In the genomic region with DNA sequence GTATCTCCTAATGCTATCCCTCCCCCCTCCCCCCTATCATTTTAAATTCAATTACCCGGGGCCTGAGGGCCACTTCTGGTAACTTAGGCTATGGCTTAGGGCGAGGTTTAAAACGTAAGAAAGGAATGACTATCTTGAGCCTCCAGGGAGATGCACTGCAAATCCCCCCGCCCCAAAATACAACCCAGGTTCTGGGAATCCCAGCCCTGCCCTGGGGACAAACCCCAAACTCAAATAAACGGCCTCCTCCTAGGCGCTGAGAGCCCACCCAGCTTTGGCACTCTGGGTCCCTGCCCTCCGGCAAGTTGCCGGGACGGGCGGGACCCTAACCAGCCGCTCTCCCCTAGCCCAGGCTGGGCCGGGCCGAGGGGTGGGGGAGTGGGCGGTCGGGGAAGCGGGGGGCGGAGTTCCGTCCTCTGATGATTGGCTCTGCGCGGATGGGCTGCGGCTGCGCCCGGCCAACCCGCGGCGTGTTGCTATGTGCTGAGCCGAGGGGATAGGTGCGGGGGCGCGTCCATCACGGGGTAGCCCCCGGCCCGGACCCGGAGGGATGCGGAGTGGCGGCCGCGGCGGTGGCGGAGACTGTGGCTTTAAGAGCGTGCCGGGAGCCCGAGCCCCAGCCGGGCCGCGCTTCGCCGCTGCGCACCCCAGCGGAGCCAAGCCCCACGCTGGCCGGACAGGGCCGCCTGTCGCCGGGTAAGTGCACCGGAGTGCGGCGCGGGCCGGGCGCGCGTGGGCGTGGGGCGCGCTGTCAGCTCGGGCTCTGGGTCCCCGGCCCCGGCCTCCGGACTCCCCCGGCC, we compare ENCODE assay signal across 1 cellular context.
TF ChIP-seq lines count a peak whose summit lies in the region.

A gene with protein sequence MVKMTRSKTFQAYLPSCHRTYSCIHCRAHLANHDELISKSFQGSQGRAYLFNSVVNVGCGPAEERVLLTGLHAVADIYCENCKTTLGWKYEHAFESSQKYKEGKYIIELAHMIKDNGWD (plus strand): TSS at position 527 of the 800 bp plus-strand sequence. CDS start 21,755 bp downstream, outside the sequence.

TF ChIP-seq in H1, 55 proteins besides CTCF, POLR2A, EP300 and RAD21:
- TF ChIP-seq GTF2F1 (IDR thresholded peaks at IDR 0.05; ENCODE audit: borderline replicate concordance, low read depth, low read length) (no peak), NANOG (IDR thresholded peaks at IDR 0.05; ENCODE audit: insufficient read depth, low read depth, low read length, poor library complexity, severe bottlenecking) (peak; percentile 64), RFX5 (IDR thresholded peaks at IDR 0.05; ENCODE audit: borderline replicate concordance, low read depth, low read length) (peak; percentile 84), BACH1 (IDR thresholded peaks at IDR 0.05; ENCODE audit: low read length) (peak; percentile 69), SP2 (IDR thresholded peaks at IDR 0.05; ENCODE audit: low read length) (peak; percentile 80), JUN (IDR thresholded peaks at IDR 0.05; ENCODE audit: low read depth, low read length) (no peak), HDAC2 (IDR thresholded peaks at IDR 0.05; ENCODE audit: borderline replicate concordance in 1 of 2, low read depth in 2 of 2, low read length in 2 of 2) (peak; percentile 27 to 69; a peak in 2 of 4 replicates), CHD2 (IDR thresholded peaks at IDR 0.05; ENCODE audit: low read length) (peak; percentile 91), PHF8 (conservative IDR thresholded peaks at IDR 0.05; ENCODE audit: low read depth, low read length) (peak; percentile 44; the same call in 1 of the 2 replicates), KDM4A (IDR thresholded peaks at IDR 0.05; ENCODE audit: low read depth, low read length, severe bottlenecking) (peak; percentile 86), SP1 (IDR thresholded peaks at IDR 0.05; ENCODE audit: low read depth, low read length) (peak; percentile 98), CREB1 (IDR thresholded peaks at IDR 0.05) (0 out of 2 replicates have a peak, but pooled peaks have one; percentile 25), NRF1 (IDR thresholded peaks at IDR 0.05; ENCODE audit: low read depth, low read length) (no peak), SIN3A (conservative IDR thresholded peaks at IDR 0.05 in 1 of 2, IDR thresholded peaks at IDR 0.05 in 1 of 2; ENCODE audit: low read depth in 1 of 2, low read length in 2 of 2) (peak; percentile 55 to 67; a peak in 2 of 4 replicates)
